In genomic region chr4:189414021-189414420, GRCh38 we compare ENCODE assay signal across 28 cellular contexts.
"Had no signal": no experiment of that assay in that cellular context is flagged by ENCODE, and none has a peak within 500 bp of the region (broad histone marks: within the 10 kb centered on the region; RNA-seq: fewer than 3 reads in every experiment).

No MANE protein-coding gene starts in this region.

- H3K4me1 ChIP-seq: left lung, right atrium auricular region, right lobe of liver, testis, thyroid gland, transverse colon, upper lobe of left lung, vagina had no signal

- ATAC-seq: left colon; left lung; natural killer cell; right lobe of liver; stimulated activated memory B cell treated with anti-CD40 and anti-IgM and Interleukin-4, amounts not matched to agents 10 μg/mL and 1 μg/mL and 100 μg/mL, for 72 hours; stimulated activated naive CD8-positive, alpha-beta T cell treated with anti-CD3 and anti-CD28 coated beads, Interleukin-15, amount 100 ng/mL, for 72 hours had no signal

- H3K4me3 Mint-ChIP-seq: immature natural killer cell; mesothelial cell of epicardium; naive B cell; natural killer cell; nephron progenitor cell; stimulated activated memory B cell treated with anti-CD40 and anti-IgM and Interleukin-4, amounts not matched to agents 10 μg/mL and 1 μg/mL and 100 μg/mL, for 72 hours; stimulated activated naive CD8-positive, alpha-beta T cell treated with anti-CD3 and anti-CD28 coated beads, Interleukin-15, amount 100 ng/mL, for 72 hours had no signal

- H3K27ac ChIP-seq: left lung, ovary, right atrium auricular region, right lobe of liver, testis, thyroid gland, transverse colon, upper lobe of left lung, vagina had no signal

- H3K4me1 Mint-ChIP-seq: immature natural killer cell; mesothelial cell of epicardium; naive B cell; natural killer cell; nephron progenitor cell; stimulated activated memory B cell treated with anti-CD40 and anti-IgM and Interleukin-4, amounts not matched to agents 10 μg/mL and 1 μg/mL and 100 μg/mL, for 72 hours; stimulated activated naive CD8-positive, alpha-beta T cell treated with anti-CD3 and anti-CD28 coated beads, Interleukin-15, amount 100 ng/mL, for 72 hours had no signal

- H3K27ac Mint-ChIP-seq: immature natural killer cell; mesothelial cell of epicardium; naive B cell; natural killer cell; nephron progenitor cell; progenitor cell of endocrine pancreas; stimulated activated memory B cell treated with anti-CD40 and anti-IgM and Interleukin-4, amounts not matched to agents 10 μg/mL and 1 μg/mL and 100 μg/mL, for 72 hours; stimulated activated naive CD8-positive, alpha-beta T cell treated with anti-CD3 and anti-CD28 coated beads, Interleukin-15, amount 100 ng/mL, for 72 hours had no signal

- H3K27me3 ChIP-seq: left lung, ovary, right atrium auricular region, right lobe of liver, testis, thyroid gland, transverse colon, upper lobe of left lung, vagina had no signal

- H3K27me3 Mint-ChIP-seq: naive B cell; progenitor cell of endocrine pancreas; stimulated activated memory B cell treated with anti-CD40 and anti-IgM and Interleukin-4, amounts not matched to agents 10 μg/mL and 1 μg/mL and 100 μg/mL, for 72 hours; stimulated activated naive CD8-positive, alpha-beta T cell treated with anti-CD3 and anti-CD28 coated beads, Interleukin-15, amount 100 ng/mL, for 72 hours had no signal

- H3K4me2 ChIP-seq: smooth muscle cell had no signal

- H3K36me3 ChIP-seq: left lung, ovary, right atrium auricular region, right lobe of liver, thyroid gland, transverse colon, upper lobe of left lung, vagina had no signal

- H3K36me3 Mint-ChIP-seq: naive B cell; natural killer cell; stimulated activated memory B cell treated with anti-CD40 and anti-IgM and Interleukin-4, amounts not matched to agents 10 μg/mL and 1 μg/mL and 100 μg/mL, for 72 hours had no signal

- H3K4me3 ChIP-seq: left lung, lung, ovary, right atrium auricular region, right lobe of liver, smooth muscle cell, testis, thyroid gland, transverse colon, upper lobe of left lung, vagina had no signal

- DNase-seq: immature natural killer cell; kidney; left colon; left lung; mesendoderm; naive B cell; natural killer cell; nephron progenitor cell; ovary; right lobe of liver; stimulated activated CD4-positive, alpha-beta T cell treated with anti-CD3 and anti-CD28 coated beads, Interleukin-1b, Interleukin-23, amount 100 ng/mL, for 48 hours; stimulated activated CD4-positive, alpha-beta T cell treated with anti-CD3 and anti-CD28 coated beads, Interleukin-2, amount 100 ng/mL, for 48 hours; stimulated activated CD4-positive, alpha-beta T cell treated with anti-CD3 and anti-CD28 coated beads, Interleukin-4, amount 100 ng/mL, for 4 hours; stimulated activated CD8-positive, alpha-beta memory T cell treated with anti-CD3 and anti-CD28 coated beads, Interleukin-4, amount 100 ng/mL, for 48 hours; stimulated activated naive CD4-positive, alpha-beta T cell treated with Interleukin-2 at 50 U/mL for 16 hours; stimulated activated naive CD8-positive, alpha-beta T cell treated with anti-CD3 and anti-CD28 coated beads, Interleukin-15, amount 100 ng/mL, for 72 hours; substantia nigra; testis; thyroid gland; transverse colon; upper lobe of left lung had no signal

- H3K9me3 Mint-ChIP-seq: stimulated activated memory B cell treated with anti-CD40 and anti-IgM and Interleukin-4, amounts not matched to agents 10 μg/mL and 1 μg/mL and 100 μg/mL, for 72 hours had no signal

- H3K9me3 ChIP-seq: left lung, ovary, right atrium auricular region, right lobe of liver, testis, thyroid gland, transverse colon, upper lobe of left lung, vagina had no signal
